11 cellular contexts compared by ENCODE assay signal in the genomic region with DNA sequence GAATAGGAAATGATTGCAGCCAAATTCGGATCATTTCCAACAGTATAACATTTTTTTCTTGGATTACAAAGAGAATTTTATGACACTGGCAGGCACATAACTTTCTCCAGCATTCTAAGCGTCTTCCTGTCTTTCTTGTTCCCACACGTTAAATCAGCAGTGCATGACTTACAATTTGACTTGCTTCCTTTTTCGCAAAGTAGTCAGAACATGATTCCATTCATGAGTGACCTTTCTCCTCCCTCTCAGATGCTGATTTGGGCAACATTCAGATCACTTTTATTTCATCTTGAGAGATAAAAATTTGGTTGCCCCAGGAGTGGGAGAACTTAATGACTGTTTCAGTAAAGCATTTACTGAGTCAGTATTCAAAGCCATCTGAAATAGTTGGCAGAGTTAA.
DNase-seq lines count a peak whose midpoint lies in the region; ATAC-seq, FAIRE-seq and TF ChIP-seq lines count a peak whose summit lies in the region.
"Had no signal": no experiment of that assay in that cellular context is flagged by ENCODE, and none has a peak within 500 bp of the region (broad histone marks: within the 10 kb centered on the region; RNA-seq: fewer than 3 reads in every experiment).

No MANE protein-coding gene starts in this region.

- TF ChIP-seq CTCF in RWPE1 (conservative IDR thresholded peaks at IDR 0.05; ENCODE audit: low read depth) (no peak), fibroblast of the aortic adventitia (IDR thresholded peaks at IDR 0.05; ENCODE audit: insufficient read depth, low read length) (no peak), tibial artery (IDR thresholded peaks at IDR 0.05) (no peak), uterus (IDR thresholded peaks at IDR 0.05) (no peak)

- H3K4me3 Mint-ChIP-seq in stimulated activated memory B cell treated with anti-CD40 and anti-IgM and Interleukin-4, amounts not matched to agents 10 μg/mL and 1 μg/mL and 100 μg/mL, for 72 hours, result peak overlapping the region; percentile 1
- H3K4me3 Mint-ChIP-seq: activated naive CD8-positive, alpha-beta T cell treated with anti-CD3 and anti-CD28 coated beads, Interleukin-2, amount 10 ng/mL, durations not matched to agents 7 days and 5 days had no signal

- H3K9me3 ChIP-seq in tibial artery, result no peaks in the 10 kb centered on the region
- H3K9me3 ChIP-seq in uterus, result no peaks in the 10 kb centered on the region

- DNase-seq in RWPE1 (ENCODE audit: low spot score), result peak; percentile 49
- DNase-seq in fibroblast of the aortic adventitia (ENCODE audit: low read depth), result peak; percentile 81
- DNase-seq in tibial artery, result no peak
- no peak for DNase-seq in HTR-8/SVneo (ENCODE audit: insufficient read length, low spot score)
- no peak for DNase-seq in uterus
- DNase-seq: activated naive CD8-positive, alpha-beta T cell treated with anti-CD3 and anti-CD28 coated beads, Interleukin-2, amount 10 ng/mL, durations not matched to agents 7 days and 5 days; effector CD4-positive, alpha-beta T cell; left colon; NCI-H2081 had no signal

- intact Hi-C loops in tibial artery (cut with DNase I; ENCODE audit: low total_unique reads), result no loop called here
- intact Hi-C loops in uterus (cut with DNase I; ENCODE audit: low total_unique reads), result no loop called here

- peak; percentile 63 for ATAC-seq in GM21390 (IDR thresholded peaks at IDR 0.05; ENCODE audit: unreplicated experiment)
- ATAC-seq in stimulated activated memory B cell treated with anti-CD40 and anti-IgM and Interleukin-4, amounts not matched to agents 10 μg/mL and 1 μg/mL and 100 μg/mL, for 72 hours, result peak; percentile 63
- ATAC-seq: left colon had no signal

- H3K36me3 ChIP-seq in tibial artery (no peaks in the 10 kb centered on the region), uterus (no peaks in the 10 kb centered on the region)

- H3K9me3 Mint-ChIP-seq in stimulated activated memory B cell treated with anti-CD40 and anti-IgM and Interleukin-4, amounts not matched to agents 10 μg/mL and 1 μg/mL and 100 μg/mL, for 72 hours, result no peaks in the 10 kb centered on the region
- H3K9me3 Mint-ChIP-seq: activated naive CD8-positive, alpha-beta T cell treated with anti-CD3 and anti-CD28 coated beads, Interleukin-2, amount 10 ng/mL, durations not matched to agents 7 days and 5 days had no signal

- H3K27me3 Mint-ChIP-seq in stimulated activated memory B cell treated with anti-CD40 and anti-IgM and Interleukin-4, amounts not matched to agents 10 μg/mL and 1 μg/mL and 100 μg/mL, for 72 hours, result no peaks in the 10 kb centered on the region
- H3K27me3 Mint-ChIP-seq: activated naive CD8-positive, alpha-beta T cell treated with anti-CD3 and anti-CD28 coated beads, Interleukin-2, amount 10 ng/mL, durations not matched to agents 7 days and 5 days had no signal

- TF ChIP-seq POLR2A in uterus (IDR thresholded peaks at IDR 0.05), result no peak

- H3K4me1 ChIP-seq in tibial artery, result peaks cover 0 to 9% (median 0%) of the 10 kb centered on the region in 4 donors
- no peaks in the 10 kb centered on the region for H3K4me1 ChIP-seq in uterus

- H3K4me3 ChIP-seq in fibroblast of the aortic adventitia (ENCODE audit: low read depth, low read length) (no peak overlapping the region), tibial artery (no peak overlapping the region), uterus (no peak overlapping the region)

- no peak for FAIRE-seq in HTR-8/SVneo (lab: Jason Lieb, UNC)

- H3K27ac ChIP-seq in RWPE1, result peak overlapping the region; percentile 41; the same call in 1 of the 2 replicates
- H3K27ac ChIP-seq in tibial artery, result no peak overlapping the region
- peak overlapping the region in 1 of 2 donors; percentile 33 for H3K27ac ChIP-seq in uterus

- peaks cover 24% of the 10 kb centered on the region for H3K4me1 Mint-ChIP-seq in stimulated activated memory B cell treated with anti-CD40 and anti-IgM and Interleukin-4, amounts not matched to agents 10 μg/mL and 1 μg/mL and 100 μg/mL, for 72 hours
- H3K4me1 Mint-ChIP-seq: activated naive CD8-positive, alpha-beta T cell treated with anti-CD3 and anti-CD28 coated beads, Interleukin-2, amount 10 ng/mL, durations not matched to agents 7 days and 5 days had no signal

- H3K36me3 Mint-ChIP-seq in stimulated activated memory B cell treated with anti-CD40 and anti-IgM and Interleukin-4, amounts not matched to agents 10 μg/mL and 1 μg/mL and 100 μg/mL, for 72 hours, result no peaks in the 10 kb centered on the region
- H3K36me3 Mint-ChIP-seq: activated naive CD8-positive, alpha-beta T cell treated with anti-CD3 and anti-CD28 coated beads, Interleukin-2, amount 10 ng/mL, durations not matched to agents 7 days and 5 days had no signal

- CTCF ChIA-PET in RWPE1 (lab: Yijun Ruan, JAX), result no interaction called here

- H3K27me3 ChIP-seq in tibial artery, result no peaks in the 10 kb centered on the region
- no peaks in the 10 kb centered on the region for H3K27me3 ChIP-seq in uterus

- POLR2A ChIA-PET in RWPE1 (lab: Yijun Ruan, JAX; ENCODE audit: low non-redundant PET), result no interaction called here

- no peak overlapping the region for H3K27ac Mint-ChIP-seq in stimulated activated memory B cell treated with anti-CD40 and anti-IgM and Interleukin-4, amounts not matched to agents 10 μg/mL and 1 μg/mL and 100 μg/mL, for 72 hours
- H3K27ac Mint-ChIP-seq: activated naive CD8-positive, alpha-beta T cell treated with anti-CD3 and anti-CD28 coated beads, Interleukin-2, amount 10 ng/mL, durations not matched to agents 7 days and 5 days had no signal

Comparison
In these comparisons a context has a peak if more than half of its experiments do, and no peak if none do; other contexts are left out.
1. DNase-seq: peak in RWPE1 (single experiment) and fibroblast of the aortic adventitia (single experiment); none in tibial artery (0 of 2), HTR-8/SVneo (single experiment) and uterus (0 of 2).